Comparison of ENCODE assay signal across 8 cellular contexts in the genomic region with DNA sequence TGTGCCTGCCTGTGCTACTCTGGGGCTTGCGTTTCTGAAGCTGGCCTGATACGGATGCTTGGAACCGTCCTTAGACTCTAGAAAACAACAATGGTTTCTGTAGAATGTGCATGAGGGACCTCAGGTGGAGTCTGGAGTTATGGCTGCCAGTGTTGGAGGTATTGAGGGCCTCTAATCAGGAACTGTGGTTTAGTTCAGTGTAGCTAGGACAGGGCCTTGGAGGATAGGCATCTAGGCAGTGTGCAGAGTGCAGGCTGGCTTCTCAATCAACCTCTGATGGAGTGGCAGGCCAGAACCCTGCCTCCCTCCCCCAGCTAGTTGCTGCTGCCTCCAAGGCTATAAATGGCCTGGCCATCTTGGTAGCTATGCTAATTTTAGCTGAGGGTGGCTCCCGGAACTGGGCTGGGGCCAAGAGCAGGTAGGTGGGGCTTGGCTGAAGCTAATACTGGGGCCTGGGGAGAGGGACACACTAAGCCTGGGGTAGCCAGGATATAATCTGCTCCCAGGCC. TPM values are rescaled to one million over a fixed set of nuclear protein-coding genes. Genes with fewer than 3 reads are reported as not detected.
DNase-seq lines count a peak whose midpoint lies in the region; ATAC-seq and TF ChIP-seq lines count a peak whose summit lies in the region.

No MANE protein-coding gene starts in this region.

- peaks cover 51 to 57% of the 10 kb centered on the region in 2 donors for H3K4me1 ChIP-seq in thoracic aorta (ENCODE audit: control insufficient read depth in 1 of 2, low read depth in 2 of 2)

- H3K4me1 Mint-ChIP-seq in HFFc6 (ENCODE audit: low read depth): peaks cover 56% of the 10 kb centered on the region

- DNase-seq in NCI-H2227 (lab: John Stamatoyannopoulos, UW; ENCODE audit: unreplicated experiment): peak; percentile 69
- peak; percentile 78 for DNase-seq in Right ventricle myocardium superior
- DNase-seq in thoracic aorta (ENCODE audit: low spot score): no peak
- no peak for DNase-seq in HFFc6
- no peak for DNase-seq in omental fat pad (ENCODE audit: low spot score)

- H3K27ac ChIP-seq in thoracic aorta: peak overlapping the region in 1 of 2 donors; percentile 47

- H3K36me3 ChIP-seq in thoracic aorta: no peaks in the 10 kb centered on the region

- no peaks in the 10 kb centered on the region for H3K9me3 Mint-ChIP-seq in HFFc6

- no peak overlapping the region; the same call in 1 of the 2 replicates for H3K4me3 Mint-ChIP-seq in HFFc6

- TF ChIP-seq CTCF in GM12875 (IDR thresholded peaks at IDR 0.05; ENCODE audit: borderline replicate concordance, insufficient read depth, low read depth, low read length): no peak
- TF ChIP-seq CTCF in thoracic aorta (IDR thresholded peaks at IDR 0.05): no peak
- TF ChIP-seq CTCF in HFFc6 (IDR thresholded peaks at IDR 0.05): no peak
- TF ChIP-seq CTCF in omental fat pad (IDR thresholded peaks at IDR 0.05): no peak

- intact Hi-C loops in Right ventricle myocardium superior (cut with DNase I): loop anchor here (10.0 kb wide), 1 partner anchor 85 kb away; no protein-coding TSS in a partner anchor

- H3K4me3 ChIP-seq in GM12875 (ENCODE audit: low read depth, low read length): peak overlapping the region; percentile 38
- peak overlapping the region; percentile 99 for H3K4me3 ChIP-seq in thoracic aorta

- no peak overlapping the region for H3K27ac Mint-ChIP-seq in HFFc6

- no peaks in the 10 kb centered on the region; the same call in 1 of the 2 replicates for H3K27me3 Mint-ChIP-seq in HFFc6 (ENCODE audit: insufficient read depth)

- no peaks in the 10 kb centered on the region for H3K27me3 ChIP-seq in thoracic aorta (replicated peaks; ENCODE audit: insufficient read depth)

- 0 out of 2 replicates have a peak, but pooled peaks cover 4% of the 10 kb centered on the region for H3K36me3 Mint-ChIP-seq in HFFc6 (ENCODE audit: low read depth)

- H3K9me3 ChIP-seq in thoracic aorta: no peaks in the 10 kb centered on the region

- ATAC-seq in GM21526 (IDR thresholded peaks at IDR 0.05; ENCODE audit: low FRiP score, unreplicated experiment) (peak; percentile 40), Right ventricle myocardium superior (ENCODE audit: poor library complexity) (peak; percentile 45), thoracic aorta (ENCODE audit: insufficient number of reproducible peaks, low FRiP score, low read depth) (no peak), HG03097 (IDR thresholded peaks at IDR 0.05; ENCODE audit: low FRiP score, unreplicated experiment) (no peak), omental fat pad (ENCODE audit: low FRiP score) (no peak)

RNA-seq across cellular contexts. Expression of gene STIM1, which starts 4.0 kb away (rescaled TPM):
- total RNA-seq in Right ventricle myocardium superior: 27.5 TPM
- 10 to 100 TPM; 53.8 to 63.0 TPM for total RNA-seq in thoracic aorta
- total RNA-seq in HFFc6 (2021; fragmentation: NEBNext Ultra II Directional; extraction: Animal tissue kit (Norgen Biotek cat#: 25700)): 10 to 100 TPM; 27.6 to 33.1 (median 30.7) TPM
- total RNA-seq in omental fat pad: 10 to 100 TPM; 42.2 to 71.0 (median 51.1) TPM

RNA-seq across cellular contexts. Expression of gene RHOG, which starts 18.7 kb away (rescaled TPM):
- total RNA-seq in Right ventricle myocardium superior (22.3 TPM), thoracic aorta (10 to 100 TPM; 49.4 to 69.7 TPM), omental fat pad (10 to 100 TPM; 53.2 to 90.3 (median 67.8) TPM)
- 10 to 100 TPM; 57.8 to 72.3 (median 66.4) TPM for total RNA-seq in HFFc6 (2021; fragmentation: NEBNext Ultra II Directional; extraction: Animal tissue kit (Norgen Biotek cat#: 25700))

RNA-seq across cellular contexts. Expression of gene PGAP2, which starts 51.1 kb away (rescaled TPM):
- total RNA-seq in Right ventricle myocardium superior (26.8 TPM), thoracic aorta (10 to 100 TPM in 1 of 2 donors, 1 to 10 TPM in 1; 4.4 to 22.5 TPM), omental fat pad (10 to 100 TPM in 2 of 4 donors, 1 to 10 TPM in 2; 6.2 to 12.3 (median 10.2) TPM)
- total RNA-seq in HFFc6 (2021; fragmentation: NEBNext Ultra II Directional; extraction: Animal tissue kit (Norgen Biotek cat#: 25700)): 10 to 100 TPM; 14.5 to 19.7 (median 17.1) TPM

Comparison
In these comparisons a context has a peak if more than half of its experiments do, and no peak if none do; other contexts are left out.
1. ATAC-seq: peak in GM21526 (single experiment) and Right ventricle myocardium superior (single experiment); none in thoracic aorta (single experiment), HG03097 (single experiment) and omental fat pad (single experiment).
2. DNase-seq: peak in NCI-H2227 (single experiment) and Right ventricle myocardium superior (single experiment); none in thoracic aorta (single experiment), HFFc6 (single experiment) and omental fat pad (single experiment).